11 cellular contexts compared by ENCODE assay signal in genomic region chr17:53722407-53722806, GRCh38.
DNase-seq lines count a peak whose midpoint lies in the region; ATAC-seq, FAIRE-seq and TF ChIP-seq lines count a peak whose summit lies in the region.
"Had no signal": no experiment of that assay in that cellular context is flagged by ENCODE, and none has a peak within 500 bp of the region (broad histone marks: within the 10 kb centered on the region; RNA-seq: fewer than 3 reads in every experiment).

No MANE protein-coding gene starts in this region.

- H3K4me1 ChIP-seq in A549 (no peaks in the 10 kb centered on the region), adipocyte (ENCODE audit: control insufficient read depth, insufficient read depth, low read length) (peaks cover 10% of the 10 kb centered on the region)
- H3K4me1 ChIP-seq: adrenal gland had no signal

- H3K4me3 ChIP-seq in A549 (no peak overlapping the region), adipocyte (ENCODE audit: low read length) (no peak overlapping the region)
- H3K4me3 ChIP-seq: adrenal gland, GM12878 had no signal

- no peak for TF ChIP-seq CTCF in A549 (IDR thresholded peaks at IDR 0.05)

- POLR2A ChIA-PET in A549 (lab: Yijun Ruan, JAX), result no interaction called here

- no peak for TF ChIP-seq POLR2A in A549 (IDR thresholded peaks at IDR 0.05; ENCODE audit: low read length)

- H3K9me3 ChIP-seq in A549 (peaks cover 14% of the 10 kb centered on the region; the same call in 2 of the 3 replicates), adipocyte (ENCODE audit: control insufficient read depth, low read length) (peaks cover 4% of the 10 kb centered on the region)
- H3K9me3 ChIP-seq: adrenal gland had no signal

- no peak for TF ChIP-seq RAD21 in A549 (conservative IDR thresholded peaks at IDR 0.05 in 1 of 2, IDR thresholded peaks at IDR 0.05 in 1 of 2)

- H3K9ac ChIP-seq in adipocyte (ENCODE audit: low read length), result no peak overlapping the region

- no peak overlapping the region for H3K27ac ChIP-seq in A549
- H3K27ac ChIP-seq: adrenal gland had no signal

- H3K36me3 ChIP-seq in adipocyte (ENCODE audit: control insufficient read depth, insufficient read depth, low read length, severe bottlenecking), result no peaks in the 10 kb centered on the region
- H3K36me3 ChIP-seq: adrenal gland had no signal

- peak overlapping the region; percentile 29 for H3K4me2 ChIP-seq in A549

- peak; percentile 73 to 89 for ATAC-seq in A549
- no peak for ATAC-seq in GM21381 (IDR thresholded peaks at IDR 0.05; ENCODE audit: unreplicated experiment)
- ATAC-seq in GM18909 (IDR thresholded peaks at IDR 0.05; ENCODE audit: poor library complexity, unreplicated experiment), result no peak
- ATAC-seq: GM12878 had no signal

- intact Hi-C loops in cardiac septum (cut with DNase I), result no loop called here

- DNase-seq in A549 (ENCODE audit: low read depth in 1 of 2, low spot score in 1 of 2) (peak; percentile 36 to 39), HK-2 (ENCODE audit: unreplicated experiment) (peak; percentile 79), adipocyte (ENCODE audit: low read depth) (peak; percentile 83), foreskin melanocyte (peak; percentile 86), GDM1 (lab: John Stamatoyannopoulos, UW) (no peak), cardiac septum (ENCODE audit: low spot score) (no peak)
- DNase-seq: adrenal gland, NCI-H774 had no signal

- TF ChIP-seq EP300 in A549 (IDR thresholded peaks at IDR 0.05), result no peak

- CTCF ChIA-PET in A549 (lab: Yijun Ruan, JAX), result interaction anchor here (1.0 to 1.1 kb wide), 2 partner anchors 31 to 37 kb away, joined by 3 to 4 read pairs; no protein-coding TSS in a partner anchor

- no peak for FAIRE-seq in A549 (lab: Jason Lieb, UNC)
- FAIRE-seq: GM12878 had no signal

- WGBS in A549 (ENCODE audit: missing lambda C conversion rate), result 6% methylated on average over 2 of the region's 2 CpGs

- no peaks in the 10 kb centered on the region for H3K27me3 ChIP-seq in adipocyte (replicated peaks; ENCODE audit: control insufficient read depth, insufficient read depth, low read length)
- H3K27me3 ChIP-seq: adrenal gland had no signal

TF ChIP-seq in A549, 52 proteins besides CTCF, POLR2A, EP300 and RAD21:
- TF ChIP-seq REST (IDR thresholded peaks at IDR 0.05) (no peak), SREBF2 (IDR thresholded peaks at IDR 0.05) (no peak), CBX8 (IDR thresholded peaks at IDR 0.05) (no peak), ESRRA (IDR thresholded peaks at IDR 0.05; ENCODE audit: borderline replicate concordance, low read length) (no peak), MYC (IDR thresholded peaks at IDR 0.05; ENCODE audit: borderline replicate concordance, low read length) (no peak), GATA3 (IDR thresholded peaks at IDR 0.05; ENCODE audit: borderline replicate concordance) (no peak), HMGXB4 (CRISPR knock-in tag; IDR thresholded peaks at IDR 0.05; ENCODE audit: borderline replicate concordance) (no peak)

Comparison
In these comparisons a context has a peak if more than half of its experiments do, and no peak if none do; other contexts are left out.
1. ATAC-seq: peak in A549 (2 of 2); none in GM21381 (single experiment) and GM18909 (single experiment).
2. DNase-seq: peak in A549 (2 of 2), HK-2 (single experiment), adipocyte (single experiment) and foreskin melanocyte (single experiment); none in GDM1 (single experiment) and cardiac septum (single experiment).